ENCODE assay signal across 26 cellular contexts in genomic region chr14:82655770-82656169, GRCh38.
"Had no signal": no experiment of that assay in that cellular context is flagged by ENCODE, and none has a peak within 500 bp of the region (broad histone marks: within the 10 kb centered on the region; RNA-seq: fewer than 3 reads in every experiment).

No MANE protein-coding gene starts in this region.

- H3K36me3 ChIP-seq: ascending aorta had no signal

- DNase-seq: activated B cell treated with CpG ODN at 0.5 μM for 24 hours; activated CD4-positive, alpha-beta T cell treated with anti-CD3 and anti-CD28 coated beads for 1 hour; activated CD4-positive, alpha-beta T cell treated with anti-CD3 and anti-CD28 coated beads, Interleukin-2, amount 10 ng/mL, durations not matched to agents 24 days and 14 days; activated CD4-positive, alpha-beta T cell treated with anti-CD3 and anti-CD28 coated beads, Interleukin-2, amount 50 U/mL, for 48 hours; activated CD8-positive, alpha-beta memory T cell treated with anti-CD3 and anti-CD28 coated beads, Interleukin-2, amount 10 ng/mL, durations not matched to agents 7 days and 5 days; activated effector memory CD4-positive, alpha-beta T cell treated with Interleukin-2 at 50 U/mL for 16 hours; activated naive CD4-positive, alpha-beta T cell; activated naive CD8-positive, alpha-beta T cell treated with anti-CD3 and anti-CD28 coated beads, Interleukin-2, amount 50 U/mL, for 24 hours; activated T-cell treated with anti-CD3 and anti-CD28 coated beads, Interleukin-2, amount 50 U/mL, for 24 hours; amniotic stem cell; body of pancreas; NCI-H1092; NCI-H1436; NCI-H1694 treated with DMSO at 0.1 percent for 48 hours; NCI-H2029 treated with DMSO at 0.1 percent for 48 hours; NCI-H345; NCI-H524; NCI-H748 treated with DMSO at 0.1 percent for 48 hours; SIG-M5; T-cell; T-helper 2 cell; T1000 had no signal

- H3K27me3 ChIP-seq: ascending aorta, body of pancreas had no signal

- FAIRE-seq: TTC549 had no signal

- H3K9me3 ChIP-seq: ascending aorta, body of pancreas had no signal

- H3K4me3 ChIP-seq: ascending aorta, body of pancreas, SK-N-MC had no signal

- H3K9ac ChIP-seq: KMS-11 had no signal

- H3K4me2 ChIP-seq: KMS-11 had no signal

- H3K4me1 ChIP-seq: ascending aorta, body of pancreas had no signal

- H3K27ac ChIP-seq: ascending aorta, body of pancreas, KMS-11, SK-N-MC had no signal
